9 cellular contexts compared by ENCODE assay signal in the genomic region with DNA sequence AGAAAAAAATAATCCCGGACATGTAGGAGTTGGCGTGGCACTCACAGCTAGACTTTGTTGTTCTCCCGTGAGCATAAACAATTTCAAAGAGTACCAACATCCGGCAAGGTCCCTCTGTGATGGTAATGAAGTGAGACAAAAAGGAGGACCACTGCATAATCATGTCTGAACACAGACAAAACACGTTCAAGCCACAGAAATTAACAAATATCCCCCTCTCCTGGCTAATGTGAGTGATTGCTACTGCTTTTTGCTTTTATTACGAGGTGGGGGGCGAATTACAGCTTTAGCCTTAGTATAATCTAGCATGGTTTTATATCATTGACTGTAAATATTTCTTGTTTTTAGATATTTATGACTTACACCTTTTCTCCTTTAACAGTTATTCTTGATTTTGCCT.
DNase-seq lines count a peak whose midpoint lies in the region; ATAC-seq and TF ChIP-seq lines count a peak whose summit lies in the region.
"Had no signal": no experiment of that assay in that cellular context is flagged by ENCODE, and none has a peak within 500 bp of the region (broad histone marks: within the 10 kb centered on the region; RNA-seq: fewer than 3 reads in every experiment).

No MANE protein-coding gene starts in this region.

- ATAC-seq in HG02840 (IDR thresholded peaks at IDR 0.05; ENCODE audit: low FRiP score, unreplicated experiment) = no peak
- ATAC-seq in HG02884 (IDR thresholded peaks at IDR 0.05; ENCODE audit: unreplicated experiment) = no peak

- peak overlapping the region; percentile 79 for H2AFZ ChIP-seq in smooth muscle cell (ENCODE audit: low read depth)

- H4K20me1 ChIP-seq in smooth muscle cell (ENCODE audit: low read depth) = no peaks in the 10 kb centered on the region

- H3K4me1 ChIP-seq in smooth muscle cell (ENCODE audit: low read depth) = peaks cover 2% of the 10 kb centered on the region

- no peaks in the 10 kb centered on the region for H3K27me3 ChIP-seq in smooth muscle cell (ENCODE audit: low read depth)

- H3K4me3 ChIP-seq in smooth muscle cell = no peak overlapping the region

- no peaks in the 10 kb centered on the region for H3F3A ChIP-seq in smooth muscle cell (ENCODE audit: low read depth)

- H3K4me2 ChIP-seq in smooth muscle cell = peak overlapping the region; percentile 60

- peak; percentile 51 for TF ChIP-seq CTCF in smooth muscle cell (IDR thresholded peaks at IDR 0.05; ENCODE audit: borderline replicate concordance, insufficient read depth, poor library complexity, severe bottlenecking)

- no peak overlapping the region for H3K27ac ChIP-seq in smooth muscle cell (ENCODE audit: low read depth)

- H3K9me3 ChIP-seq in smooth muscle cell (replicated peaks; ENCODE audit: low read depth) = no peaks in the 10 kb centered on the region

- 27% methylated on average over 7 of the region's 7 CpGs for WGBS in smooth muscle cell (ENCODE audit: low lambda C conversion rate)

- H3K9ac ChIP-seq in smooth muscle cell (ENCODE audit: low read depth) = no peak overlapping the region

- H3K79me2 ChIP-seq in smooth muscle cell (ENCODE audit: low read depth) = no peaks in the 10 kb centered on the region

- H3K36me3 ChIP-seq in smooth muscle cell (ENCODE audit: low read depth) = no peaks in the 10 kb centered on the region

- peak; percentile 47 for DNase-seq in NCI-H2107 treated with DMSO at 0.1 percent for 48 hours (lab: John Stamatoyannopoulos, UW; ENCODE audit: unreplicated experiment)
- DNase-seq in NCI-H2107 (lab: John Stamatoyannopoulos, UW) = no peak
- DNase-seq in NCI-H345 treated with DMSO at 0.1 percent for 48 hours (lab: John Stamatoyannopoulos, UW; ENCODE audit: unreplicated experiment) = peak; percentile 41
- DNase-seq in dermis microvascular lymphatic vessel endothelial cell (ENCODE audit: low read depth in 2 of 2) = peak; percentile 21 to 49
- DNase-seq in smooth muscle cell (lab: John Stamatoyannopoulos, UW; ENCODE audit: unreplicated experiment) = no peak
- DNase-seq in GM19238 (ENCODE audit: insufficient read length, low spot score) = no peak
- DNase-seq: AML-193 had no signal

Comparison
In these comparisons a context has a peak if more than half of its experiments do, and no peak if none do; other contexts are left out.
1. DNase-seq: peak in NCI-H2107 treated with DMSO at 0.1 percent for 48 hours (single experiment), NCI-H345 treated with DMSO at 0.1 percent for 48 hours (single experiment) and dermis microvascular lymphatic vessel endothelial cell (2 of 2); none in NCI-H2107 (single experiment), smooth muscle cell (single experiment) and GM19238 (single experiment).